ENCODE assay signal across 17 cellular contexts in the genomic region with DNA sequence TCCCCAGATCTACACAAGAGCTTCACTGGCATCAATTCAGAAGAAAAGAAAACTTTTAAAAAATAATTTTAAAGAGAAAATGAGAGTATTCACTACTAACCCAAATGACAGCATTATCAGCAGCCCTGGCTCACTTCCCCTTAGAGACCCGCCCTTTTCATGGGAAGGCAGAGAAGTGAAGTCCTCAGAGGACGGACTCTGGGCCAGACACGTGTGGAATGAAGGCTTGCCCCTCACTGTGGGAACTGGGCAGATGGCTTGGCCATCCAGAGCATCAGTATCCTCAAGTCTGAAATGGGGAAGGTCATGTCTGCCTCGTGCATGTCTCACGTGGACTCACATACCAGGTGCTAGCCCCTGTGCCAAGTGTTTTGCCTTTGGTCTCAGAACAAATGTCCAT.
A peak's percentile ranks its signal among the peaks of the same experiment; 100 is the strongest.
DNase-seq lines count a peak whose midpoint lies in the region; ATAC-seq and TF ChIP-seq lines count a peak whose summit lies in the region.
"Had no signal": no experiment of that assay in that cellular context is flagged by ENCODE, and none has a peak within 500 bp of the region (broad histone marks: within the 10 kb centered on the region; RNA-seq: fewer than 3 reads in every experiment).

No MANE protein-coding gene starts in this region.

- H2AFZ ChIP-seq in GM23248: no peak overlapping the region

- TF ChIP-seq CTCF in esophagus squamous epithelium (IDR thresholded peaks at IDR 0.05) (no peak), dorsolateral prefrontal cortex (IDR thresholded peaks at IDR 0.05 in 54 of 56, conservative IDR thresholded peaks at IDR 0.05 in 2 of 56; ENCODE audit: low read depth in 1 of 56, partially characterized antibody in 56 of 56) (no peak), omental fat pad (IDR thresholded peaks at IDR 0.05) (no peak)

- no peaks in the 10 kb centered on the region for H3K27me3 ChIP-seq in GM23248 (replicated peaks; ENCODE audit: insufficient read depth)
- H3K27me3 ChIP-seq in esophagus squamous epithelium: no peaks in the 10 kb centered on the region
- no peaks in the 10 kb centered on the region for H3K27me3 ChIP-seq in subcutaneous abdominal adipose tissue (ENCODE audit: control insufficient read depth in 5 of 5, insufficient read depth in 4 of 5, low read length in 5 of 5)
- H3K27me3 ChIP-seq in dorsolateral prefrontal cortex: no peaks in the 10 kb centered on the region
- H3K27me3 ChIP-seq: adrenal gland had no signal

- H3K4me3 Mint-ChIP-seq in activated CD8-positive, alpha-beta T cell treated with anti-CD3 and anti-CD28 coated beads, Interleukin-2, amount 10 ng/mL, durations not matched to agents 7 days and 5 days: no peak overlapping the region
- H3K4me3 Mint-ChIP-seq: CD8-positive, alpha-beta T cell had no signal

- H3K36me3 ChIP-seq in GM23248 (ENCODE audit: low read depth) (no peaks in the 10 kb centered on the region), esophagus squamous epithelium (no peaks in the 10 kb centered on the region), subcutaneous abdominal adipose tissue (ENCODE audit: control insufficient read depth in 5 of 5, insufficient read depth in 5 of 5, low read length in 5 of 5) (no peaks in the 10 kb centered on the region)
- H3K36me3 ChIP-seq: adrenal gland had no signal

- no peaks in the 10 kb centered on the region for H4K20me1 ChIP-seq in GM23248 (ENCODE audit: insufficient read depth)

- H3K27me3 Mint-ChIP-seq in activated CD8-positive, alpha-beta T cell treated with anti-CD3 and anti-CD28 coated beads, Interleukin-2, amount 10 ng/mL, durations not matched to agents 7 days and 5 days (ENCODE audit: low read depth): no peaks in the 10 kb centered on the region

- intact Hi-C loops in esophagus squamous epithelium (cut with DNase I) (no loop called here), left colon (cut with DNase I, micrococcal nuclease) (no loop called here), dorsolateral prefrontal cortex (cut with DNase I) (no loop called here)

- H3K9me2 ChIP-seq in GM23248 (ENCODE audit: insufficient read depth): no peaks in the 10 kb centered on the region

- H3K4me3 ChIP-seq in GM23248: no peak overlapping the region
- H3K4me3 ChIP-seq in esophagus squamous epithelium: no peak overlapping the region
- H3K4me3 ChIP-seq in subcutaneous abdominal adipose tissue (ENCODE audit: low read depth in 1 of 5, low read length in 5 of 5): no peak overlapping the region
- no peak overlapping the region for H3K4me3 ChIP-seq in dorsolateral prefrontal cortex
- H3K4me3 ChIP-seq: adrenal gland, SK-N-MC had no signal

- no peaks in the 10 kb centered on the region for H3K79me2 ChIP-seq in GM23248 (ENCODE audit: insufficient read depth)

- POLR2A ChIA-PET in activated CD8-positive, alpha-beta T cell treated with anti-CD3 and anti-CD28 coated beads, Interleukin-2, amount 10 ng/mL, durations not matched to agents 7 days and 5 days (lab: Charles Lee): no interaction called here

- TF ChIP-seq POLR2A in esophagus squamous epithelium (IDR thresholded peaks at IDR 0.05): no peak

- peaks cover 8% of the 10 kb centered on the region; the same call in 1 of the 2 replicates for H3F3A ChIP-seq in GM23248 (ENCODE audit: insufficient read depth)

- WGBS in GM23248 (ENCODE audit: low coverage in 1 of 2, low lambda C conversion rate in 2 of 2, missing lambda C conversion rate in 2 of 2), 2 experiments: 81 to 87% methylated on average over 5 of the region's 5 CpGs
- WGBS in esophagus squamous epithelium, 2 donors: 78 to 88% methylated on average over 5 of the region's 5 CpGs

- in situ Hi-C loops in GM23248 (cut with MboI): no loop called here

- no peaks in the 10 kb centered on the region for H3K9me3 Mint-ChIP-seq in activated CD8-positive, alpha-beta T cell treated with anti-CD3 and anti-CD28 coated beads, Interleukin-2, amount 10 ng/mL, durations not matched to agents 7 days and 5 days (ENCODE audit: insufficient read depth)
- H3K9me3 Mint-ChIP-seq: CD8-positive, alpha-beta T cell had no signal

- no peak overlapping the region for H3K9ac ChIP-seq in GM23248
- H3K9ac ChIP-seq in subcutaneous abdominal adipose tissue (ENCODE audit: low read length in 5 of 5): no peak overlapping the region

- H3K9me3 ChIP-seq in GM23248 (ENCODE audit: low read depth) (no peaks in the 10 kb centered on the region), esophagus squamous epithelium (no peaks in the 10 kb centered on the region), subcutaneous abdominal adipose tissue (ENCODE audit: control insufficient read depth in 5 of 5, low read length in 5 of 5) (no peaks in the 10 kb centered on the region)
- H3K9me3 ChIP-seq: adrenal gland had no signal

- CTCF ChIA-PET in activated CD8-positive, alpha-beta T cell treated with anti-CD3 and anti-CD28 coated beads, Interleukin-2, amount 10 ng/mL, durations not matched to agents 7 days and 5 days (lab: Charles Lee): interaction anchor here (1.1 kb wide), 1 partner anchor 143 kb away, joined by 3 read pairs; no protein-coding TSS in a partner anchor

- H3K27ac ChIP-seq in GM23248 (peak overlapping the region; percentile 79), esophagus squamous epithelium (peak overlapping the region; percentile 19 to 71 (median 47)), subcutaneous abdominal adipose tissue (ENCODE audit: low read depth, low read length) (peak overlapping the region; percentile 56), dorsolateral prefrontal cortex (peak overlapping the region in 2 of 59 donors; percentile 20 to 32)
- H3K27ac ChIP-seq: SK-N-MC had no signal

- H3K4me2 ChIP-seq in GM23248 (ENCODE audit: unreplicated experiment): no peak overlapping the region

- ATAC-seq in left colon (peak; percentile 42), omental fat pad (ENCODE audit: low FRiP score) (no peak), HG03442 (IDR thresholded peaks at IDR 0.05; ENCODE audit: unreplicated experiment) (no peak)
- ATAC-seq in activated CD8-positive, alpha-beta T cell treated with anti-CD3 and anti-CD28 coated beads, Interleukin-2, amount 10 ng/mL, durations not matched to agents 7 days and 5 days: no peak
- ATAC-seq: CD8-positive, alpha-beta T cell; Panc1 had no signal

- H3K4me1 ChIP-seq in GM23248 (ENCODE audit: insufficient read depth) (peaks cover 23% of the 10 kb centered on the region), esophagus squamous epithelium (peaks cover 0 to 40% (median 9%) of the 10 kb centered on the region in 3 donors), subcutaneous abdominal adipose tissue (ENCODE audit: control insufficient read depth in 5 of 5, insufficient read depth in 5 of 5, low read length in 5 of 5) (peaks cover 0 to 12% (median 4%) of the 10 kb centered on the region in 5 donors)

- H3K27ac Mint-ChIP-seq in activated CD8-positive, alpha-beta T cell treated with anti-CD3 and anti-CD28 coated beads, Interleukin-2, amount 10 ng/mL, durations not matched to agents 7 days and 5 days: no peak overlapping the region
- H3K27ac Mint-ChIP-seq: CD8-positive, alpha-beta T cell had no signal

- peaks cover 6% of the 10 kb centered on the region for H3K36me3 Mint-ChIP-seq in activated CD8-positive, alpha-beta T cell treated with anti-CD3 and anti-CD28 coated beads, Interleukin-2, amount 10 ng/mL, durations not matched to agents 7 days and 5 days (ENCODE audit: low read depth)

- no peaks in the 10 kb centered on the region for H3K4me1 Mint-ChIP-seq in activated CD8-positive, alpha-beta T cell treated with anti-CD3 and anti-CD28 coated beads, Interleukin-2, amount 10 ng/mL, durations not matched to agents 7 days and 5 days (ENCODE audit: low read depth)

- DNase-seq in GM23248 (no peak), esophagus squamous epithelium (lab: John Stamatoyannopoulos, UW) (no peak), left colon (no peak), dorsolateral prefrontal cortex (no peak), omental fat pad (ENCODE audit: low spot score) (no peak)
- DNase-seq in activated CD8-positive, alpha-beta T cell treated with anti-CD3 and anti-CD28 coated beads, Interleukin-2, amount 10 ng/mL, durations not matched to agents 7 days and 5 days: no peak
- DNase-seq: activated effector memory CD4-positive, alpha-beta T cell treated with Interleukin-2 at 50 U/mL for 16 hours; adrenal gland; CD8-positive, alpha-beta T cell; NCI-H1436; nucleus accumbens; small intestine; stimulated activated CD8-positive, alpha-beta memory T cell treated with anti-CD3 and anti-CD28 coated beads, Interleukin-4, amount 100 ng/mL, for 48 hours had no signal
